In genomic region chr13:57604442-57604841, GRCh38 we compare ENCODE assay signal across 29 cellular contexts. TPM values are rescaled to one million over a fixed set of nuclear protein-coding genes. Genes with fewer than 3 reads are reported as not detected.
"Had no signal": no experiment of that assay in that cellular context is flagged by ENCODE, and none has a peak within 500 bp of the region (broad histone marks: within the 10 kb centered on the region; RNA-seq: fewer than 3 reads in every experiment).

No MANE protein-coding gene starts in this region.

- H3K9me3 ChIP-seq: ascending aorta, body of pancreas had no signal

- H3K27ac Mint-ChIP-seq: activated CD8-positive, alpha-beta T cell treated with anti-CD3 and anti-CD28 coated beads, Interleukin-2, amount 10 ng/mL, durations not matched to agents 7 days and 5 days; activated naive CD4-positive, alpha-beta T cell treated with anti-CD3 and anti-CD28 coated beads, Interleukin-2, amount 50 U/mL, for 72 hours; activated naive CD8-positive, alpha-beta T cell treated with anti-CD3 and anti-CD28 coated beads, Interleukin-2, amount 50 U/mL, for 24 hours had no signal

- H3K9ac ChIP-seq: KMS-11 had no signal

- H3K4me3 Mint-ChIP-seq: activated CD8-positive, alpha-beta T cell treated with anti-CD3 and anti-CD28 coated beads, Interleukin-2, amount 10 ng/mL, durations not matched to agents 7 days and 5 days; activated naive CD8-positive, alpha-beta T cell treated with anti-CD3 and anti-CD28 coated beads, Interleukin-2, amount 50 U/mL, for 24 hours; activated T-cell treated with anti-CD3 and anti-CD28 coated beads, Interleukin-2, amount 50 U/mL, for 4 hours; central memory CD8-positive, alpha-beta T cell had no signal

- H3K4me1 ChIP-seq: ascending aorta had no signal

- ATAC-seq: activated CD8-positive, alpha-beta T cell treated with anti-CD3 and anti-CD28 coated beads, Interleukin-2, amount 10 ng/mL, durations not matched to agents 7 days and 5 days; activated naive CD4-positive, alpha-beta T cell treated with anti-CD3 and anti-CD28 coated beads, Interleukin-2, amount 50 U/mL, for 72 hours; activated naive CD8-positive, alpha-beta T cell treated with anti-CD3 and anti-CD28 coated beads, Interleukin-2, amount 50 U/mL, for 24 hours; activated T-cell treated with anti-CD3 and anti-CD28 coated beads, Interleukin-2, amount 50 U/mL, for 4 hours; body of pancreas; PC-3 had no signal

- H3K36me3 ChIP-seq: ascending aorta had no signal

- H3K36me3 Mint-ChIP-seq: activated naive CD4-positive, alpha-beta T cell treated with anti-CD3 and anti-CD28 coated beads, Interleukin-2, amount 50 U/mL, for 72 hours had no signal

- H3K4me3 ChIP-seq: ascending aorta, body of pancreas, SK-N-MC had no signal

- H3K4me1 Mint-ChIP-seq: activated naive CD8-positive, alpha-beta T cell treated with anti-CD3 and anti-CD28 coated beads, Interleukin-2, amount 50 U/mL, for 24 hours; central memory CD8-positive, alpha-beta T cell had no signal

- FAIRE-seq: bronchial epithelial cell, RCC 7860 had no signal

- H3K27ac ChIP-seq: ascending aorta, body of pancreas, KMS-11, SK-N-MC had no signal

- H3K27me3 Mint-ChIP-seq: activated naive CD8-positive, alpha-beta T cell treated with anti-CD3 and anti-CD28 coated beads, Interleukin-2, amount 50 U/mL, for 24 hours; central memory CD8-positive, alpha-beta T cell had no signal

- H3K9me3 Mint-ChIP-seq: activated naive CD8-positive, alpha-beta T cell treated with anti-CD3 and anti-CD28 coated beads, Interleukin-2, amount 50 U/mL, for 24 hours; activated T-cell treated with anti-CD3 and anti-CD28 coated beads, Interleukin-2, amount 50 U/mL, for 4 hours; central memory CD8-positive, alpha-beta T cell had no signal

- DNase-seq: activated CD4-positive, alpha-beta T cell treated with anti-CD3 and anti-CD28 coated beads for 48 hours; activated CD4-positive, alpha-beta T cell treated with anti-CD3 and anti-CD28 coated beads, Interleukin-2, amount 50 U/mL, for 4 hours; activated CD4-positive, CD25-positive, alpha-beta regulatory T cell treated with anti-CD3 and anti-CD28 coated beads, Interleukin-2, amount 50 U/mL, for 72 hours; activated CD8-positive, alpha-beta memory T cell treated with anti-CD3 and anti-CD28 coated beads, Interleukin-2, amount 50 U/mL, for 48 hours; activated CD8-positive, alpha-beta T cell treated with anti-CD3 and anti-CD28 coated beads, Interleukin-2, amount 10 ng/mL, durations not matched to agents 7 days and 5 days; activated effector memory CD4-positive, alpha-beta T cell treated with anti-CD3 and anti-CD28 coated beads, Interleukin-2, amount 50 U/mL, for 16 hours; activated naive CD4-positive, alpha-beta T cell treated with Interleukin-2 at 50 U/mL for 16 hours; activated naive CD8-positive, alpha-beta T cell treated with anti-CD3 and anti-CD28 coated beads, Interleukin-2, amount 50 U/mL, for 24 hours; activated T-cell treated with anti-CD3 and anti-CD28 coated beads, Interleukin-2, amount 50 U/mL, for 4 hours; amniotic stem cell; body of pancreas; NCI-H1092; NCI-H1694; NCI-H2029 treated with DMSO at 0.1 percent for 48 hours; NCI-H345; NCI-H510A; NCI-H526 treated with DMSO at 0.1 percent for 48 hours; NCI-H82; PC-3; SIG-M5 had no signal

- H3K27me3 ChIP-seq: ascending aorta, body of pancreas had no signal

- H3K4me2 ChIP-seq: KMS-11 had no signal

RNA-seq across cellular contexts. Expression of gene PCDH17, which starts 27.1 kb away (rescaled TPM):
- total RNA-seq: activated CD8-positive, alpha-beta T cell treated with anti-CD3 and anti-CD28 coated beads, Interleukin-2, amount 10 ng/mL, durations not matched to agents 7 days and 5 days; activated naive CD4-positive, alpha-beta T cell treated with anti-CD3 and anti-CD28 coated beads, Interleukin-2, amount 50 U/mL, for 72 hours; MCF 10A; T-helper 1 cell treated with Interleukin-12 subunit alpha and Interleukin-12 subunit beta and Interleukin-4 antibody, amounts not matched to agents 30 ng/mL and 1 ng/mL, for 36 hours had no signal
